ENCODE assay signal across 10 cellular contexts in genomic region chr2:240369725-240370585, GRCh38.
DNase-seq lines count a peak whose midpoint lies in the region; ATAC-seq and TF ChIP-seq lines count a peak whose summit lies in the region.
"Had no signal": no experiment of that assay in that cellular context is flagged by ENCODE, and none has a peak within 500 bp of the region (broad histone marks: within the 10 kb centered on the region; RNA-seq: fewer than 3 reads in every experiment).

No MANE protein-coding gene starts in this region.

- intact Hi-C loops in left colon (cut with DNase I, micrococcal nuclease) = no loop called here

- H3K27ac Mint-ChIP-seq in chondrocyte (ENCODE audit: unreplicated experiment) = peak overlapping the region; percentile 90
- H3K27ac Mint-ChIP-seq: activated naive CD8-positive, alpha-beta T cell had no signal

- TF ChIP-seq CTCF in chondrocyte (IDR thresholded peaks at IDR 0.05) = peak; percentile 23

- H3K36me3 Mint-ChIP-seq in chondrocyte (ENCODE audit: low read depth) = no peaks in the 10 kb centered on the region
- H3K36me3 Mint-ChIP-seq: activated naive CD8-positive, alpha-beta T cell had no signal

- peak overlapping the region; percentile 85 for H3K27ac ChIP-seq in temporal lobe (ENCODE audit: low read depth, low read length)

- H3K27me3 Mint-ChIP-seq in chondrocyte (ENCODE audit: low read depth) = no peaks in the 10 kb centered on the region
- H3K27me3 Mint-ChIP-seq: activated naive CD8-positive, alpha-beta T cell had no signal

- ATAC-seq in left colon (peak; percentile 47), HG03571 (IDR thresholded peaks at IDR 0.05; ENCODE audit: unreplicated experiment) (no peak), GM18868 (IDR thresholded peaks at IDR 0.05; ENCODE audit: unreplicated experiment) (no peak), GM19328 (IDR thresholded peaks at IDR 0.05; ENCODE audit: unreplicated experiment) (no peak)

- peaks cover 67% of the 10 kb centered on the region for H3K4me1 Mint-ChIP-seq in chondrocyte (ENCODE audit: low read depth)

- no peak overlapping the region for H3K4me3 Mint-ChIP-seq in chondrocyte (ENCODE audit: unreplicated experiment)
- H3K4me3 Mint-ChIP-seq: activated naive CD8-positive, alpha-beta T cell had no signal

- DNase-seq in HS-27A (ENCODE audit: low read depth) = peak; percentile 77
- no peak for DNase-seq in chondrocyte (ENCODE audit: low spot score)
- DNase-seq in left colon = peak; percentile 27 to 37
- DNase-seq in NCI-H69 (lab: John Stamatoyannopoulos, UW) = no peak
- DNase-seq: NCI-H2029 had no signal

- no peaks in the 10 kb centered on the region for H3K9me3 Mint-ChIP-seq in chondrocyte (ENCODE audit: low read depth)

Comparison
In these comparisons a context has a peak if more than half of its experiments do, and no peak if none do; other contexts are left out.
1. DNase-seq: peak in HS-27A (single experiment) and left colon (2 of 2); none in chondrocyte (single experiment) and NCI-H69 (single experiment).